8 cellular contexts compared by ENCODE assay signal in genomic region chr2:263774-264492, GRCh38. TPM values are rescaled to one million over a fixed set of nuclear protein-coding genes. Genes with fewer than 3 reads are reported as not detected.
DNase-seq lines count a peak whose midpoint lies in the region; ATAC-seq and TF ChIP-seq lines count a peak whose summit lies in the region.

SH3YL1 (minus strand) TSS chr2:264032; CDS start chr2:263984, 48 bp downstream.

- no peak for TF ChIP-seq CTCF in activated B cell treated with CpG ODN at 0.5 μM for 24 hours (IDR thresholded peaks at IDR 0.05)

- peaks cover 41% of the 10 kb centered on the region for H3K4me1 Mint-ChIP-seq in activated B cell treated with CpG ODN at 0.5 μM for 24 hours

- ATAC-seq in GM19351 (IDR thresholded peaks at IDR 0.05; ENCODE audit: unreplicated experiment): peak; percentile 29
- ATAC-seq in HG03521 (IDR thresholded peaks at IDR 0.05; ENCODE audit: unreplicated experiment): peak; percentile 25
- ATAC-seq in activated B cell treated with CpG ODN at 0.5 μM for 24 hours (ENCODE audit: low read depth): peak; percentile 12

- no peaks in the 10 kb centered on the region for H3K27me3 Mint-ChIP-seq in activated B cell treated with CpG ODN at 0.5 μM for 24 hours

- no peaks in the 10 kb centered on the region for H3K9me3 Mint-ChIP-seq in activated B cell treated with CpG ODN at 0.5 μM for 24 hours

- in situ Hi-C loops in ACHN (cut with HindIII; ENCODE audit: low pct_ligation_motif_present, low pct_unique_long_range_greater_than_20kb, low sequenced_read_pairs): no loop called here

- peak within 1 kb of the TSS; percentile 93 for H3K27ac Mint-ChIP-seq in activated B cell treated with CpG ODN at 0.5 μM for 24 hours

- DNase-seq in ACHN: peak; percentile 26
- DNase-seq in activated B cell treated with CpG ODN at 0.5 μM for 24 hours: peak; percentile 48
- peak; percentile 40 for DNase-seq in cerebellum (ENCODE audit: low spot score)
- peak; percentile 75 for DNase-seq in left kidney (ENCODE audit: low read depth, low spot score)
- DNase-seq in stimulated activated CD4-positive, alpha-beta T cell treated with anti-CD3 and anti-CD28 coated beads, Interleukin-4, amount 100 ng/mL, for 4 hours: peak; percentile 46 to 54
- no peak for DNase-seq in COLO829 (ENCODE audit: low spot score)

- H3K36me3 Mint-ChIP-seq in activated B cell treated with CpG ODN at 0.5 μM for 24 hours (ENCODE audit: low read depth): peaks cover 28% of the 10 kb centered on the region

- POLR2A ChIA-PET in activated B cell treated with CpG ODN at 0.5 μM for 24 hours (lab: Charles Lee): interaction anchor here (0.6 to 0.8 kb wide), 2 partner anchors 10 to 22 kb away, joined by 3 read pairs; no protein-coding TSS in a partner anchor

- CTCF ChIA-PET in activated B cell treated with CpG ODN at 0.5 μM for 24 hours (lab: Charles Lee): interaction anchor here (0.6 kb wide), 1 partner anchor 18 kb away, joined by 3 read pairs; no protein-coding TSS in a partner anchor

- intact Hi-C loops in activated B cell treated with CpG ODN at 0.5 μM for 24 hours (cut with micrococcal nuclease): loop anchor here (1.0 to 5.0 kb wide), 4 partner anchors 18 to 413 kb away; partner anchors contain the start of gene TMEM18

- H3K4me3 Mint-ChIP-seq in activated B cell treated with CpG ODN at 0.5 μM for 24 hours: peak within 1 kb of the TSS; percentile 93

RNA-seq across cellular contexts. Expression of gene SH3YL1, which starts in this region (rescaled TPM):
- total RNA-seq in activated B cell treated with CpG ODN at 0.5 μM for 24 hours: 24.4 and 33.3 TPM in 2 replicates
- 104 TPM for total RNA-seq in cerebellum
